Comparison of ENCODE assay signal across 1 cellular context in genomic region chr2:49616800-49617199, GRCh38.
TF ChIP-seq lines count a peak whose summit lies in the region.

No MANE protein-coding gene starts in this region.

TF ChIP-seq in GM23338, 12 proteins besides CTCF, POLR2A, EP300 and RAD21 (continued from another document):
- TF ChIP-seq ZNF462 (CRISPR knock-in tag; IDR thresholded peaks at IDR 0.05): no peak
- no peak for TF ChIP-seq EZH2 (IDR thresholded peaks at IDR 0.05; ENCODE audit: low read depth, unreplicated experiment)
- no peak for TF ChIP-seq JUNB (IDR thresholded peaks at IDR 0.05; ENCODE audit: unreplicated experiment)
- TF ChIP-seq REST (IDR thresholded peaks at IDR 0.05; ENCODE audit: unreplicated experiment): no peak
- TF ChIP-seq POLR2AphosphoS5 (IDR thresholded peaks at IDR 0.05; ENCODE audit: low read depth): no peak
- TF ChIP-seq EZH2phosphoT487 (IDR thresholded peaks at IDR 0.05; ENCODE audit: unreplicated experiment): no peak
- no peak for TF ChIP-seq ETS1 (IDR thresholded peaks at IDR 0.05)
- no peak for TF ChIP-seq CREB1 (CRISPR knock-in tag; IDR thresholded peaks at IDR 0.05; ENCODE audit: low read depth)
- TF ChIP-seq STAT1 (IDR thresholded peaks at IDR 0.05; ENCODE audit: unreplicated experiment): no peak
- no peak for TF ChIP-seq ZNF331 (CRISPR knock-in tag; IDR thresholded peaks at IDR 0.05; ENCODE audit: low read depth)
- no peak for TF ChIP-seq NANOG (IDR thresholded peaks at IDR 0.05; ENCODE audit: borderline replicate concordance)
